ENCODE assay signal across 9 cellular contexts in the genomic region with DNA sequence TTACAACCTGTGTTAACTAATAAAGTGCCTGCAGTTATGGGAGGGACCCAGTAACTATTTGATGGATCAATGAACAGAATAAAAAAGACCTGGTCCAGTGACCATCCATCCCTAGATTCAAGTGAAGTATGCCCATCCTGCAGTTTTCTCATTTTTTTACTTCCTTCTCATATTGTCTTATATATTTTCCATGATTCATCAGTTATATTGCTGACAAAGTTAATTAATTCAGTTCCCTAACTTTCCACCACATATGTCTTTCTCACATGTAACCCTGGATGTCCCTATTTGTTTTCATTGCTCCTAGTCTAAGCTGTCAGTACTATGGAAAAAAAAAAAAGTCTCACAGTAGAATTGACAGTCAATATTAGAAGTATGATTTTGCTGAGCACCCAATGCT.
"Had no signal": no experiment of that assay in that cellular context is flagged by ENCODE, and none has a peak within 500 bp of the region (broad histone marks: within the 10 kb centered on the region; RNA-seq: fewer than 3 reads in every experiment).

No MANE protein-coding gene starts in this region.

- FAIRE-seq: H1, H54, HTR-8/SVneo had no signal

- DNase-seq: GM23248, H9, HCEC 1CT, Karpas-422, KBM-7 had no signal

- H3K4me3 ChIP-seq: GM23248 had no signal

- H3K4me2 ChIP-seq: KMS-11 had no signal

- H2AFZ ChIP-seq: GM23248 had no signal

- H3K9ac ChIP-seq: GM23248, KMS-11 had no signal

- H3K27ac ChIP-seq: GM23248, KMS-11 had no signal
